1 cellular context compared by ENCODE assay signal in genomic region chr13:100395698-100396373, GRCh38.
TF ChIP-seq lines count a peak whose summit lies in the region.

No MANE protein-coding gene starts in this region.

TF ChIP-seq in IMR-90, 13 proteins besides CTCF, POLR2A, EP300 and RAD21 (continued from another document):
- TF ChIP-seq CHD1 (IDR thresholded peaks at IDR 0.05; ENCODE audit: low read depth, low read length) (no peak), MAFK (IDR thresholded peaks at IDR 0.05; ENCODE audit: low read depth, low read length) (no peak), NFE2L2 (IDR thresholded peaks at IDR 0.05; ENCODE audit: low read depth, low read length) (no peak), SMC3 (IDR thresholded peaks at IDR 0.05; ENCODE audit: low read depth, low read length) (no peak), ELK1 (IDR thresholded peaks at IDR 0.05; ENCODE audit: borderline replicate concordance, low read depth, low read length) (no peak), USF2 (IDR thresholded peaks at IDR 0.05; ENCODE audit: low read depth, low read length) (no peak), BHLHE40 (IDR thresholded peaks at IDR 0.05; ENCODE audit: low read depth, low read length) (no peak), CEBPB (IDR thresholded peaks at IDR 0.05; ENCODE audit: low read depth, low read length) (no peak), RCOR1 (IDR thresholded peaks at IDR 0.05; ENCODE audit: insufficient replicate concordance, low read length) (no peak), FOS (IDR thresholded peaks at IDR 0.05; ENCODE audit: low read depth, low read length) (no peak)
TF ChIP-seq in IMR-90: peak in this region for 0.
